In genomic region chr7:129469930-129470329, GRCh38 we compare ENCODE assay signal across 31 cellular contexts. TPM values are rescaled to one million over a fixed set of nuclear protein-coding genes. Genes with fewer than 3 reads are reported as not detected.
"Had no signal": no experiment of that assay in that cellular context is flagged by ENCODE, and none has a peak within 500 bp of the region (broad histone marks: within the 10 kb centered on the region; RNA-seq: fewer than 3 reads in every experiment).

No MANE protein-coding gene starts in this region.

- H3K36me3 Mint-ChIP-seq: memory B cell; naive thymus-derived CD8-positive, alpha-beta T cell; stimulated activated naive B cell treated with anti-CD40 and anti-IgM and Interleukin-4, amounts not matched to agents 10 μg/mL and 1 μg/mL and 100 μg/mL, for 72 hours had no signal

- H3K9me3 Mint-ChIP-seq: activated CD4-positive, alpha-beta memory T cell treated with anti-CD3 and anti-CD28 coated beads for 36 hours; activated naive CD4-positive, alpha-beta T cell treated with anti-CD3 and anti-CD28 coated beads for 36 hours; activated naive CD8-positive, alpha-beta T cell treated with anti-CD3 and anti-CD28 coated beads for 36 hours; effector memory CD8-positive, alpha-beta T cell; memory B cell; naive thymus-derived CD8-positive, alpha-beta T cell; neural crest cell; stimulated activated naive B cell treated with anti-CD40 and anti-IgM and Interleukin-4, amounts not matched to agents 10 μg/mL and 1 μg/mL and 100 μg/mL, for 72 hours; T-helper 2 cell treated with Interferon-gamma antibody and Interleukin-4, amounts not matched to agents 5 μg/mL and 100 μg/mL, for 36 hours had no signal

- H3K79me2 ChIP-seq: hepatocyte, parathyroid adenoma had no signal

- H3K27me3 ChIP-seq: adrenal gland, body of pancreas, colonic mucosa, gastroesophageal sphincter, hepatocyte, right atrium auricular region, stomach, thyroid gland, upper lobe of left lung had no signal

- H3K27ac Mint-ChIP-seq: activated naive CD8-positive, alpha-beta T cell treated with anti-CD3 and anti-CD28 coated beads for 36 hours; effector memory CD8-positive, alpha-beta T cell; memory B cell; naive thymus-derived CD8-positive, alpha-beta T cell; stimulated activated naive B cell treated with anti-CD40 and anti-IgM and Interleukin-4, amounts not matched to agents 10 μg/mL and 1 μg/mL and 100 μg/mL, for 72 hours; T-helper 2 cell treated with Interferon-gamma antibody and Interleukin-4, amounts not matched to agents 5 μg/mL and 100 μg/mL, for 36 hours had no signal

- H3K4me2 ChIP-seq: hepatocyte had no signal

- H2AFZ ChIP-seq: hepatocyte, parathyroid adenoma had no signal

- H3K4me1 ChIP-seq: adrenal gland, body of pancreas, colonic mucosa, parathyroid adenoma, right atrium auricular region had no signal

- ATAC-seq: body of pancreas; effector memory CD8-positive, alpha-beta T cell; gastroesophageal sphincter; naive thymus-derived CD8-positive, alpha-beta T cell; stimulated activated naive B cell treated with anti-CD40 and anti-IgM and Interleukin-4, amounts not matched to agents 10 μg/mL and 1 μg/mL and 100 μg/mL, for 72 hours had no signal

- H3K4me3 ChIP-seq: adrenal gland, body of pancreas, colonic mucosa, gastroesophageal sphincter, hepatocyte, right atrium auricular region, stomach, thyroid gland, upper lobe of left lung had no signal

- H3K27me3 Mint-ChIP-seq: activated CD4-positive, alpha-beta memory T cell treated with anti-CD3 and anti-CD28 coated beads for 36 hours; activated naive CD8-positive, alpha-beta T cell treated with anti-CD3 and anti-CD28 coated beads for 36 hours; effector memory CD8-positive, alpha-beta T cell; memory B cell; stimulated activated naive B cell treated with anti-CD40 and anti-IgM and Interleukin-4, amounts not matched to agents 10 μg/mL and 1 μg/mL and 100 μg/mL, for 72 hours had no signal

- H3K9me3 ChIP-seq: adrenal gland, body of pancreas, colonic mucosa, gastroesophageal sphincter, right atrium auricular region, stomach, thyroid gland, upper lobe of left lung had no signal

- FAIRE-seq: endothelial cell of umbilical vein had no signal

- DNase-seq: activated CD4-positive, alpha-beta memory T cell treated with anti-CD3 and anti-CD28 coated beads for 36 hours; activated CD4-positive, alpha-beta T cell treated with anti-CD3 and anti-CD28 coated beads for 4 hours; activated CD8-positive, alpha-beta memory T cell treated with anti-CD3 and anti-CD28 coated beads, Interleukin-2, amount 50 U/mL, for 4 hours; activated effector memory CD4-positive, alpha-beta T cell treated with anti-CD3 and anti-CD28 coated beads, Interleukin-2, amount 50 U/mL, for 16 hours; activated naive CD4-positive, alpha-beta T cell treated with anti-CD3 and anti-CD28 coated beads for 36 hours; activated naive CD8-positive, alpha-beta T cell treated with anti-CD3 and anti-CD28 coated beads for 36 hours; adrenal gland; aorta; body of pancreas; cerebellar nuclear complex; colonic mucosa; effector memory CD8-positive, alpha-beta T cell; naive thymus-derived CD8-positive, alpha-beta T cell; occipital lobe; stimulated activated CD4-positive, alpha-beta T cell treated with anti-CD3 and anti-CD28 coated beads, Interleukin-15, amount 100 ng/mL, for 24 hours; stimulated activated CD4-positive, alpha-beta T cell treated with anti-CD3 and anti-CD28 coated beads, Interleukin-2, amount 100 ng/mL, for 24 hours; stimulated activated naive B cell treated with anti-CD40 and anti-IgM and Interleukin-4, amounts not matched to agents 10 μg/mL and 1 μg/mL and 100 μg/mL, for 72 hours; stomach; T-helper 1 cell; thyroid gland; upper lobe of left lung had no signal

- H3K27ac ChIP-seq: adrenal gland, body of pancreas, colonic mucosa, gastroesophageal sphincter, hepatocyte, parathyroid adenoma, right atrium auricular region, stomach, thyroid gland had no signal

- H3K4me3 Mint-ChIP-seq: activated CD4-positive, alpha-beta memory T cell treated with anti-CD3 and anti-CD28 coated beads for 36 hours; activated naive CD4-positive, alpha-beta T cell treated with anti-CD3 and anti-CD28 coated beads for 36 hours; activated naive CD8-positive, alpha-beta T cell treated with anti-CD3 and anti-CD28 coated beads for 36 hours; effector memory CD8-positive, alpha-beta T cell; memory B cell; naive thymus-derived CD8-positive, alpha-beta T cell; neural crest cell; stimulated activated naive B cell treated with anti-CD40 and anti-IgM and Interleukin-4, amounts not matched to agents 10 μg/mL and 1 μg/mL and 100 μg/mL, for 72 hours; T-helper 2 cell treated with Interferon-gamma antibody and Interleukin-4, amounts not matched to agents 5 μg/mL and 100 μg/mL, for 36 hours had no signal

- H3K4me1 Mint-ChIP-seq: activated naive CD8-positive, alpha-beta T cell treated with anti-CD3 and anti-CD28 coated beads for 36 hours; memory B cell; neural crest cell had no signal

- H3K36me3 ChIP-seq: adrenal gland, colonic mucosa, gastroesophageal sphincter, stomach, thyroid gland, upper lobe of left lung had no signal

- H3K9ac ChIP-seq: parathyroid adenoma had no signal

RNA-seq across cellular contexts. Expression of gene SMKR1, which starts 32.4 kb away (rescaled TPM):
- total RNA-seq: aorta, fibroblast of villous mesenchyme, gastroesophageal sphincter, hepatocyte, kidney epithelial cell, right atrium auricular region, stomach had no signal
- polyA plus RNA-seq: endothelial cell of umbilical vein had no signal

RNA-seq across cellular contexts. Expression of gene STRIP2, which starts 35.7 kb away (rescaled TPM):
- polyA plus RNA-seq: naive thymus-derived CD8-positive, alpha-beta T cell had no signal
